11 cellular contexts compared by ENCODE assay signal in genomic region chr20:50309280-50309763, GRCh38.
DNase-seq lines count a peak whose midpoint lies in the region; ATAC-seq and TF ChIP-seq lines count a peak whose summit lies in the region.
"Had no signal": no experiment of that assay in that cellular context is flagged by ENCODE, and none has a peak within 500 bp of the region (broad histone marks: within the 10 kb centered on the region; RNA-seq: fewer than 3 reads in every experiment).

No MANE protein-coding gene starts in this region.

- H3K27me3 Mint-ChIP-seq in Calu3 (ENCODE audit: unreplicated experiment): peaks cover 17% of the 10 kb centered on the region

- H3K36me3 Mint-ChIP-seq in Calu3 (ENCODE audit: insufficient read depth, unreplicated experiment): no peaks in the 10 kb centered on the region
- H3K36me3 Mint-ChIP-seq: IgD-negative memory B cell had no signal

- H3K27ac Mint-ChIP-seq in Calu3 (ENCODE audit: unreplicated experiment): peak overlapping the region; percentile 20
- H3K27ac Mint-ChIP-seq: IgD-negative memory B cell had no signal

- H3K36me3 ChIP-seq in psoas muscle (ENCODE audit: insufficient read depth in 1 of 2, low read depth in 1 of 2): no peaks in the 10 kb centered on the region
- H3K36me3 ChIP-seq in MM.1S (replicated peaks; ENCODE audit: insufficient read depth, low read length): no peaks in the 10 kb centered on the region

- H3K27me3 ChIP-seq in psoas muscle (ENCODE audit: insufficient read depth in 3 of 3, low read length in 2 of 3) (no peaks in the 10 kb centered on the region), MM.1S (replicated peaks; ENCODE audit: insufficient read depth, low read length) (peaks cover 84% of the 10 kb centered on the region)

- H3K4me2 ChIP-seq in MM.1S (ENCODE audit: low read depth, low read length): no peak overlapping the region

- H3K79me2 ChIP-seq in MM.1S (ENCODE audit: low read length): no peaks in the 10 kb centered on the region

- CTCF ChIA-PET in Calu3 (lab: Charles Lee): interaction anchor here (1.1 to 1.9 kb wide), 6 partner anchors 11 to 41 kb away, joined by 3 to 5 read pairs (median 4); no protein-coding TSS in a partner anchor

- H3K4me3 ChIP-seq in fibroblast of pulmonary artery (replicated peaks; ENCODE audit: low read depth, low read length) (no peak overlapping the region), psoas muscle (peak overlapping the region; percentile 2), MM.1S (ENCODE audit: low read length) (no peak overlapping the region)

- no peaks in the 10 kb centered on the region for H4K20me1 ChIP-seq in MM.1S (ENCODE audit: insufficient read depth, low read length)

- ATAC-seq in psoas muscle (peak in 1 of 4 donors; percentile 0), HG02588 (IDR thresholded peaks at IDR 0.05; ENCODE audit: unreplicated experiment) (no peak), GM18870 (IDR thresholded peaks at IDR 0.05; ENCODE audit: unreplicated experiment) (no peak)

- H3K4me1 ChIP-seq in psoas muscle (peaks cover 42% of the 10 kb centered on the region), MM.1S (ENCODE audit: low read length) (no peaks in the 10 kb centered on the region)

- H3F3A ChIP-seq in MM.1S (ENCODE audit: insufficient read depth, low read length): no peaks in the 10 kb centered on the region

- BruUV-seq in Calu3 (replicated peaks; lab: Mats Ljungman, UMichigan): no TSS peak

- H3K9me3 ChIP-seq in psoas muscle: no peaks in the 10 kb centered on the region
- H3K9me3 ChIP-seq in MM.1S (replicated peaks; ENCODE audit: insufficient read depth, low read length): no peaks in the 10 kb centered on the region

- TF ChIP-seq CTCF in Calu3 (IDR thresholded peaks at IDR 0.05; ENCODE audit: unreplicated experiment) (no peak), fibroblast of pulmonary artery (IDR thresholded peaks at IDR 0.05; ENCODE audit: low read length, missing control alignments) (no peak), psoas muscle (IDR thresholded peaks at IDR 0.05) (no peak), MM.1S (IDR thresholded peaks at IDR 0.05; ENCODE audit: low read length) (no peak)

- no peak overlapping the region for H3K4me3 Mint-ChIP-seq in Calu3 (ENCODE audit: low read depth, unreplicated experiment)
- H3K4me3 Mint-ChIP-seq: IgD-negative memory B cell had no signal

- peaks cover 60% of the 10 kb centered on the region for H3K4me1 Mint-ChIP-seq in Calu3 (ENCODE audit: low read depth, unreplicated experiment)

- H2AFZ ChIP-seq in MM.1S (ENCODE audit: low read length): no peak overlapping the region

- H3K27ac ChIP-seq in adipose tissue (ENCODE audit: low read depth, low read length) (peak overlapping the region; percentile 68), psoas muscle (peak overlapping the region; percentile 84), MM.1S (ENCODE audit: low read length) (no peak overlapping the region)

- DNase-seq in Calu3 (no peak), fibroblast of pulmonary artery (ENCODE audit: low read depth) (peak; percentile 83), psoas muscle (no peak), MM.1S (no peak)
- DNase-seq in activated CD4-positive, CD25-positive, alpha-beta regulatory T cell (lab: John Stamatoyannopoulos, UW): no peak
- DNase-seq: NCI-H2171 treated with DMSO at 0.1 percent for 48 hours, T-helper 1 cell had no signal

- H3K9me3 Mint-ChIP-seq in Calu3 (ENCODE audit: low read depth, unreplicated experiment): no peaks in the 10 kb centered on the region
- H3K9me3 Mint-ChIP-seq: IgD-negative memory B cell had no signal

- intact Hi-C loops in Calu3 (cut with micrococcal nuclease; ENCODE audit: unreplicated experiment) (no loop called here), psoas muscle (cut with DNase I) (loop anchor here in 1 of 2 donors (5.0 kb wide), 1 partner anchor 68 kb away; no protein-coding TSS in a partner anchor)

- H3K9me2 ChIP-seq in MM.1S (replicated peaks; ENCODE audit: insufficient read depth, low read length): no peaks in the 10 kb centered on the region

- H3K9ac ChIP-seq in MM.1S (ENCODE audit: low read length): no peak overlapping the region

- 57 to 60% (median 58%) methylated on average over 11 of the region's 11 CpGs for WGBS in adipose tissue, 3 donors
- WGBS in psoas muscle, 3 donors: 43 to 58% (median 46%) methylated on average over 11 of the region's 11 CpGs
